12 cellular contexts compared by ENCODE assay signal in genomic region chrX:47628980-47629379, GRCh38. TPM values are rescaled to one million over a fixed set of nuclear protein-coding genes. Genes with fewer than 3 reads are reported as not detected.
DNase-seq lines count a peak whose midpoint lies in the region; ATAC-seq and TF ChIP-seq lines count a peak whose summit lies in the region.
"Had no signal": no experiment of that assay in that cellular context is flagged by ENCODE, and none has a peak within 500 bp of the region (broad histone marks: within the 10 kb centered on the region; RNA-seq: fewer than 3 reads in every experiment).

No MANE protein-coding gene starts in this region.

- no peak overlapping the region for H3K4me2 ChIP-seq in osteoblast (ENCODE audit: insufficient read depth, low read length)

- H3K9me3 Mint-ChIP-seq in activated T-cell treated with anti-CD3 and anti-CD28 coated beads, Interleukin-2, amount 50 U/mL, for 24 hours, result no peaks in the 10 kb centered on the region
- no peaks in the 10 kb centered on the region for H3K9me3 Mint-ChIP-seq in activated naive CD8-positive, alpha-beta T cell (ENCODE audit: low read depth)

- H3K27ac Mint-ChIP-seq in activated T-cell treated with anti-CD3 and anti-CD28 coated beads, Interleukin-2, amount 50 U/mL, for 24 hours, result peak overlapping the region; percentile 35
- H3K27ac Mint-ChIP-seq in activated naive CD8-positive, alpha-beta T cell, result peak overlapping the region; percentile 50

- H3K4me1 ChIP-seq in osteoblast (ENCODE audit: insufficient read depth, low read length), result no peaks in the 10 kb centered on the region
- H3K4me1 ChIP-seq: pancreas had no signal

- H3K4me3 Mint-ChIP-seq in activated T-cell treated with anti-CD3 and anti-CD28 coated beads, Interleukin-2, amount 50 U/mL, for 24 hours, result peak overlapping the region; percentile 41
- H3K4me3 Mint-ChIP-seq in activated naive CD8-positive, alpha-beta T cell, result peak overlapping the region; percentile 80

- ATAC-seq in HG02610 (IDR thresholded peaks at IDR 0.05; ENCODE audit: unreplicated experiment) (peak; percentile 28), GM18858 (IDR thresholded peaks at IDR 0.05; ENCODE audit: unreplicated experiment) (no peak)
- ATAC-seq: pancreas had no signal

- no peaks in the 10 kb centered on the region for H3K79me2 ChIP-seq in osteoblast (ENCODE audit: insufficient read depth, low read length)

- H3K27me3 ChIP-seq in osteoblast (ENCODE audit: insufficient read depth, low read length), result no peaks in the 10 kb centered on the region
- H3K27me3 ChIP-seq: pancreas had no signal

- no peak overlapping the region for H3K27ac ChIP-seq in osteoblast (ENCODE audit: low read depth, low read length)
- H3K27ac ChIP-seq: pancreas had no signal

- H3K36me3 ChIP-seq in osteoblast (ENCODE audit: insufficient read depth, low read length), result no peaks in the 10 kb centered on the region
- H3K36me3 ChIP-seq: pancreas had no signal

- H3K27me3 Mint-ChIP-seq in activated T-cell treated with anti-CD3 and anti-CD28 coated beads, Interleukin-2, amount 50 U/mL, for 24 hours, result peaks cover 20% of the 10 kb centered on the region
- H3K27me3 Mint-ChIP-seq in activated naive CD8-positive, alpha-beta T cell, result no peaks in the 10 kb centered on the region

- TF ChIP-seq CTCF in osteoblast (IDR thresholded peaks at IDR 0.05; ENCODE audit: extremely low read depth, low read depth, low read length), result peak; percentile 5

- no peak for DNase-seq in activated T-cell treated with anti-CD3 and anti-CD28 coated beads, Interleukin-2, amount 50 U/mL, for 24 hours
- no peak for DNase-seq in activated T-cell treated with anti-CD3 and anti-CD28 coated beads, Interleukin-2, amount 50 U/mL, for 48 hours
- DNase-seq in osteoblast (ENCODE audit: insufficient read length, low spot score, missing footprints) (no peak), NCI-H187 (lab: John Stamatoyannopoulos, UW) (no peak)
- DNase-seq in stimulated activated CD8-positive, alpha-beta memory T cell treated with anti-CD3 and anti-CD28 coated beads, Interleukin-4, amount 100 ng/mL, for 48 hours, result no peak
- DNase-seq: activated gamma-delta T cell, pancreas had no signal

- H4K20me1 ChIP-seq in osteoblast (ENCODE audit: insufficient read depth, low read length), result no peaks in the 10 kb centered on the region

- no peak overlapping the region for H3K4me3 ChIP-seq in osteoblast (ENCODE audit: insufficient read depth, low read length)
- H3K4me3 ChIP-seq: pancreas had no signal

- peaks cover 19% of the 10 kb centered on the region for H3K4me1 Mint-ChIP-seq in activated T-cell treated with anti-CD3 and anti-CD28 coated beads, Interleukin-2, amount 50 U/mL, for 24 hours (ENCODE audit: low read depth)
- peaks cover 19% of the 10 kb centered on the region for H3K4me1 Mint-ChIP-seq in activated naive CD8-positive, alpha-beta T cell (ENCODE audit: low read depth)

- H2AFZ ChIP-seq in osteoblast (ENCODE audit: low read length), result no peak overlapping the region

- no peaks in the 10 kb centered on the region for H3K36me3 Mint-ChIP-seq in activated T-cell treated with anti-CD3 and anti-CD28 coated beads, Interleukin-2, amount 50 U/mL, for 24 hours (ENCODE audit: low read depth)
- no peaks in the 10 kb centered on the region for H3K36me3 Mint-ChIP-seq in activated naive CD8-positive, alpha-beta T cell

- no peaks in the 10 kb centered on the region for H3K9me3 ChIP-seq in osteoblast (ENCODE audit: low read depth, low read length)
- H3K9me3 ChIP-seq: pancreas had no signal

RNA-seq across cellular contexts. Expression of gene CFP, which starts 0.8 kb away (rescaled TPM):
- total RNA-seq in osteoblast, result 0.29 and 0.36 TPM in 2 replicates

RNA-seq across cellular contexts. Expression of gene SYN1, which starts 9.3 kb away (rescaled TPM):
- total RNA-seq in osteoblast, result under 0.01 TPM in 2 replicates
- total RNA-seq: HT1080, NCI-H460 had no signal

RNA-seq across cellular contexts. Expression of gene ELK1, which starts 21.4 kb away (rescaled TPM):
- total RNA-seq in osteoblast, result 36.2 and 37.6 TPM in 2 replicates

RNA-seq across cellular contexts. Expression of gene UXT, which starts 30.0 kb away (rescaled TPM):
- 93.4 and 94.9 TPM in 2 replicates for total RNA-seq in osteoblast

RNA-seq across cellular contexts. Expression of gene TIMP1, which starts 46.7 kb away (rescaled TPM):
- total RNA-seq in osteoblast, result 904 and 922 TPM in 2 replicates
